ENCODE assay signal across 20 cellular contexts in genomic region chr5:55547792-55548191, GRCh38.
"Had no signal": no experiment of that assay in that cellular context is flagged by ENCODE, and none has a peak within 500 bp of the region (broad histone marks: within the 10 kb centered on the region; RNA-seq: fewer than 3 reads in every experiment).

No MANE protein-coding gene starts in this region.

- DNase-seq: cerebellar nuclear complex; cortex of kidney; effector memory CD8-positive, alpha-beta T cell; erythroblast; esophagus squamous epithelium; naive B cell; sigmoid colon; stimulated activated CD4-positive, alpha-beta T cell treated with anti-CD3 and anti-CD28 coated beads, Interleukin-2, amount 100 ng/mL, for 24 hours; stimulated activated CD4-positive, alpha-beta T cell treated with anti-CD3 and anti-CD28 coated beads, Interleukin-4, amount 100 ng/mL, for 4 hours; stimulated activated naive CD8-positive, alpha-beta T cell treated with anti-CD3 and anti-CD28 coated beads, Interleukin-15, Interleukin-2, amounts not matched to agents 100 U/mL and 50 U/mL, for 24 hours had no signal

- H3K27ac ChIP-seq: esophagus squamous epithelium, neural progenitor cell, parathyroid adenoma, right atrium auricular region, sigmoid colon, suprapubic skin had no signal

- H3K79me2 ChIP-seq: parathyroid adenoma had no signal

- H3K27ac Mint-ChIP-seq: effector memory CD8-positive, alpha-beta T cell; memory B cell; naive B cell; natural killer cell treated with Interleukin-12 subunit alpha and Interleukin-12 subunit beta and Interleukin-15 and Interleukin-18, amount 100 ng/mL, for 72 hours; neural progenitor cell; progenitor cell of endocrine pancreas; stimulated activated memory B cell treated with anti-CD40 and anti-IgM and Interleukin-4, amounts not matched to agents 10 μg/mL and 1 μg/mL and 100 μg/mL, for 72 hours had no signal

- H3K36me3 Mint-ChIP-seq: memory B cell; naive B cell; natural killer cell treated with Interleukin-12 subunit alpha and Interleukin-12 subunit beta and Interleukin-15 and Interleukin-18, amount 100 ng/mL, for 72 hours; neural progenitor cell; stimulated activated memory B cell treated with anti-CD40 and anti-IgM and Interleukin-4, amounts not matched to agents 10 μg/mL and 1 μg/mL and 100 μg/mL, for 72 hours had no signal

- H3K9me3 Mint-ChIP-seq: effector memory CD8-positive, alpha-beta T cell; memory B cell; naive B cell; natural killer cell treated with Interleukin-12 subunit alpha and Interleukin-12 subunit beta and Interleukin-15 and Interleukin-18, amount 100 ng/mL, for 72 hours; neural progenitor cell; stimulated activated memory B cell treated with anti-CD40 and anti-IgM and Interleukin-4, amounts not matched to agents 10 μg/mL and 1 μg/mL and 100 μg/mL, for 72 hours had no signal

- H3K36me3 ChIP-seq: esophagus squamous epithelium, neural progenitor cell, right atrium auricular region, sigmoid colon, suprapubic skin had no signal

- H3K27me3 ChIP-seq: esophagus squamous epithelium, neural progenitor cell, right atrium auricular region, sigmoid colon, suprapubic skin had no signal

- H3K27me3 Mint-ChIP-seq: progenitor cell of endocrine pancreas had no signal

- H3K4me1 ChIP-seq: esophagus squamous epithelium, neural progenitor cell, parathyroid adenoma, right atrium auricular region, sigmoid colon, suprapubic skin had no signal

- ATAC-seq: effector memory CD8-positive, alpha-beta T cell; natural killer cell treated with Interleukin-12 subunit alpha and Interleukin-12 subunit beta and Interleukin-15 and Interleukin-18, amount 100 ng/mL, for 72 hours; stimulated activated memory B cell treated with anti-CD40 and anti-IgM and Interleukin-4, amounts not matched to agents 10 μg/mL and 1 μg/mL and 100 μg/mL, for 72 hours; stimulated activated naive CD8-positive, alpha-beta T cell treated with anti-CD3 and anti-CD28 coated beads, Interleukin-15, Interleukin-2, amounts not matched to agents 100 U/mL and 50 U/mL, for 24 hours had no signal

- H3K9me3 ChIP-seq: esophagus squamous epithelium, mucosa of descending colon, right atrium auricular region, sigmoid colon, suprapubic skin had no signal

- H3K4me3 ChIP-seq: esophagus squamous epithelium, lung, mucosa of descending colon, neural progenitor cell, right atrium auricular region, sigmoid colon, suprapubic skin had no signal

- H3K4me3 Mint-ChIP-seq: effector memory CD8-positive, alpha-beta T cell; memory B cell; naive B cell; natural killer cell treated with Interleukin-12 subunit alpha and Interleukin-12 subunit beta and Interleukin-15 and Interleukin-18, amount 100 ng/mL, for 72 hours; neural progenitor cell; stimulated activated memory B cell treated with anti-CD40 and anti-IgM and Interleukin-4, amounts not matched to agents 10 μg/mL and 1 μg/mL and 100 μg/mL, for 72 hours had no signal

- H2AFZ ChIP-seq: neural progenitor cell, parathyroid adenoma had no signal

- H3K4me1 Mint-ChIP-seq: memory B cell; naive B cell; neural progenitor cell; stimulated activated memory B cell treated with anti-CD40 and anti-IgM and Interleukin-4, amounts not matched to agents 10 μg/mL and 1 μg/mL and 100 μg/mL, for 72 hours had no signal

- H3K4me2 ChIP-seq: neural progenitor cell had no signal
